In the genomic region with DNA sequence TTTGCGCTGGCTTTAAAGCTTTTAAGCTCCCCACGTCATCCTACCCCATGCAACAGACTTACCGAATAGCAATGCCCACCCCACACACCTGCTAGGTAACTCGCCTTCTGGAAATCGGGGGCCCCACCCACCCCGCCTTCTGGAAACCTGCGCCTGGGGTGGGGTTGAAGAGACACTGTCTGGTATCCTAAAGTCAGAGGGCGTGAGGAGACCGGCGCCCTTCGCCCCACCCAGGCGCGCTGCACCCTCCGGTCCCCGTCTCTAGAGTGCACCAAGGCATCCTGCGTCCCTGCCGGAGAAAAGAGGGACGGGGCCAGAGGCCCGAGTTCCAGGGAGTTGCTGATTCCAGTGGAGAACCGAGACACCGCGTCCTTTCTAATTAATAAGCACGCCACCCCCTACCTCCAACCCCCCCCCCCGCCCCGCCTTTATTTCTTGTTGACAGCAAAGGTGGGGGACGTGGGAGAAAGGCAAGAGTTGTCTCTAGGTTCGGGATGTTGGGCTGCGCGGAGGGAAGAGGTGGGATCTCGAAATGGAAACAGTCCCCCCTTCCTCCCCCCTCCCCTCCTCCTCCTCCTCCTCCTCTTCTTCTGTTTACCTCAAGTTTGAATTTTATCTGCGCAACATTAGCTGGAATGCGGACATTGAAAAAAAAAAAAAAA, we compare ENCODE assay signal across 8 cellular contexts.
DNase-seq lines count a peak whose midpoint lies in the region; ATAC-seq and TF ChIP-seq lines count a peak whose summit lies in the region.

No MANE protein-coding gene starts in this region.

- peak overlapping the region; percentile 100 for H3K4me3 Mint-ChIP-seq in osteocyte (ENCODE audit: unreplicated experiment)

- peaks cover 0 to 39% (median 24%) of the 10 kb centered on the region in 4 donors for H3K4me1 ChIP-seq in Peyer's patch
- H3K4me1 ChIP-seq in gastroesophageal sphincter = peaks cover 0 to 69% (median 17%) of the 10 kb centered on the region in 3 donors

- TF ChIP-seq EP300 in gastroesophageal sphincter (IDR thresholded peaks at IDR 0.05) = no peak

- ATAC-seq in gastroesophageal sphincter (no peak), HG02759 (IDR thresholded peaks at IDR 0.05; ENCODE audit: unreplicated experiment) (no peak)

- TF ChIP-seq CTCF in Peyer's patch (IDR thresholded peaks at IDR 0.05) (no peak), gastroesophageal sphincter (IDR thresholded peaks at IDR 0.05) (no peak), osteocyte (IDR thresholded peaks at IDR 0.05) (no peak)

- peak; percentile 58 for DNase-seq in NCI-H345 (lab: John Stamatoyannopoulos, UW)
- no peak for DNase-seq in NCI-H345 treated with DMSO at 0.1 percent for 48 hours (lab: John Stamatoyannopoulos, UW; ENCODE audit: unreplicated experiment)
- DNase-seq in Peyer's patch = peak; percentile 51 to 75 (median 72)
- DNase-seq in activated naive CD4-positive, alpha-beta T cell (lab: John Stamatoyannopoulos, UW) = peak; percentile 14 to 55 (median 48)
- no peak for DNase-seq in osteocyte (ENCODE audit: extremely low spot score, unreplicated experiment)
- DNase-seq in OCI-M2 (lab: John Stamatoyannopoulos, UW; ENCODE audit: unreplicated experiment) = no peak

- TF ChIP-seq POLR2A in Peyer's patch (IDR thresholded peaks at IDR 0.05) (no peak), gastroesophageal sphincter (IDR thresholded peaks at IDR 0.05) (no peak)

- WGBS in gastroesophageal sphincter (ENCODE audit: low coverage in 1 of 2), 2 donors = 0% methylated on average over 7 to 9 of the region's 32 CpGs

- H3K36me3 Mint-ChIP-seq in osteocyte (ENCODE audit: unreplicated experiment) = peaks cover 2% of the 10 kb centered on the region

- H3K9me3 ChIP-seq in Peyer's patch = no peaks in the 10 kb centered on the region
- H3K9me3 ChIP-seq in gastroesophageal sphincter = no peaks in the 10 kb centered on the region

- H3K4me1 Mint-ChIP-seq in osteocyte (ENCODE audit: unreplicated experiment) = peaks cover 59% of the 10 kb centered on the region

- H3K36me3 ChIP-seq in Peyer's patch (no peaks in the 10 kb centered on the region), gastroesophageal sphincter (peaks cover 0 to 4% of the 10 kb centered on the region in 2 donors)

- no peaks in the 10 kb centered on the region for H3K27me3 Mint-ChIP-seq in osteocyte (ENCODE audit: unreplicated experiment)

- H3K27ac ChIP-seq in Peyer's patch (peak overlapping the region; percentile 96 to 99 (median 98)), gastroesophageal sphincter (peak overlapping the region; percentile 93 to 99 (median 96))

- no peaks in the 10 kb centered on the region for H3K9me3 Mint-ChIP-seq in osteocyte (ENCODE audit: unreplicated experiment)

- H3K27me3 ChIP-seq in Peyer's patch = no peaks in the 10 kb centered on the region
- H3K27me3 ChIP-seq in gastroesophageal sphincter = no peaks in the 10 kb centered on the region

- H3K4me3 ChIP-seq in Peyer's patch (peak overlapping the region; percentile 66 to 94 (median 81)), gastroesophageal sphincter (peak overlapping the region; percentile 72)

- H3K27ac Mint-ChIP-seq in osteocyte (ENCODE audit: unreplicated experiment) = peak overlapping the region; percentile 96

Comparison
In these comparisons a context has a peak if more than half of its experiments do, and no peak if none do; other contexts are left out.
1. DNase-seq: peak in NCI-H345 (single experiment), Peyer's patch (3 of 3) and activated naive CD4-positive, alpha-beta T cell (4 of 4); none in NCI-H345 treated with DMSO at 0.1 percent for 48 hours (single experiment), osteocyte (single experiment) and OCI-M2 (single experiment).